ENCODE assay signal across 7 cellular contexts in genomic region chr6:93419304-93420162, GRCh38. TPM values are rescaled to one million over a fixed set of nuclear protein-coding genes. Genes with fewer than 3 reads are reported as not detected.
A peak's percentile ranks its signal among the peaks of the same experiment; 100 is the strongest.
DNase-seq lines count a peak whose midpoint lies in the region; ATAC-seq and TF ChIP-seq lines count a peak whose summit lies in the region.

Gene EPHA7, minus strand, starts transcription at chr6:93419559. Its CDS starts 218 bp downstream, at chr6:93419341.

- ATAC-seq in GM18505 (IDR thresholded peaks at IDR 0.05; ENCODE audit: unreplicated experiment) (peak; percentile 96), HG02642 (IDR thresholded peaks at IDR 0.05; ENCODE audit: poor library complexity, unreplicated experiment) (peak; percentile 96), T-helper 17 cell (peak; percentile 57)

- peaks cover 44% of the 10 kb centered on the region for H3K27me3 Mint-ChIP-seq in T-helper 17 cell

- peaks cover 14 to 18% of the 10 kb centered on the region in 2 donors for H3K4me1 ChIP-seq in duodenal mucosa (ENCODE audit: control insufficient read depth in 1 of 2, insufficient read depth in 2 of 2, low read length in 2 of 2)

- H3K4me3 Mint-ChIP-seq in T-helper 17 cell, result peak within 1 kb of the TSS; percentile 84

- H3K27ac ChIP-seq in duodenal mucosa (ENCODE audit: low read depth, low read length), result peak within 1 kb of the TSS; percentile 32
- H3K27ac ChIP-seq in layer of hippocampus (ENCODE audit: low read depth, low read length), result peak within 1 kb of the TSS; percentile 38

- H3K4me3 ChIP-seq in duodenal mucosa (ENCODE audit: low read depth in 1 of 2, low read length in 2 of 2), result peak within 1 kb of the TSS; percentile 70 to 76

- H3K36me3 Mint-ChIP-seq in T-helper 17 cell (ENCODE audit: low read depth), result peaks cover 3% of the 10 kb centered on the region

- no peak for TF ChIP-seq POLR2A in GM18505 (IDR thresholded peaks at IDR 0.05; ENCODE audit: borderline replicate concordance, extremely low read depth, insufficient read depth, insufficient read length)

- H3K36me3 ChIP-seq in duodenal mucosa (ENCODE audit: control insufficient read depth in 1 of 2, insufficient read depth in 2 of 2, low read length in 2 of 2), result no peaks in the 10 kb centered on the region

- no peaks in the 10 kb centered on the region for H3K9me3 ChIP-seq in T-helper 17 cell (ENCODE audit: control insufficient read depth, low read length, poor library complexity, severe bottlenecking)
- no peaks in the 10 kb centered on the region for H3K9me3 ChIP-seq in duodenal mucosa (ENCODE audit: control insufficient read depth in 1 of 2, low read length in 2 of 2)

- H3K4me1 Mint-ChIP-seq in T-helper 17 cell, result peaks cover 2% of the 10 kb centered on the region

- H3K27me3 ChIP-seq in duodenal mucosa (ENCODE audit: control insufficient read depth in 1 of 2, insufficient read depth in 2 of 2, low read length in 2 of 2) (peaks cover 33 to 55% of the 10 kb centered on the region in 2 donors), layer of hippocampus (ENCODE audit: control insufficient read depth, insufficient read depth, low read length) (no peaks in the 10 kb centered on the region)

- H3K9ac ChIP-seq in duodenal mucosa (ENCODE audit: low read depth in 1 of 2, low read length in 2 of 2), result no peak within 1 kb of the TSS

- no peak within 1 kb of the TSS for H3K27ac Mint-ChIP-seq in T-helper 17 cell

- DNase-seq in NCI-H1092 treated with DMSO at 0.1 percent for 48 hours (lab: John Stamatoyannopoulos, UW) (peak; percentile 95), T-helper 17 cell (no peak), smooth muscle cell of the brain vasculature (ENCODE audit: low read depth, low spot score) (peak; percentile 96)

RNA-seq across cellular contexts. Expression of gene EPHA7, which starts in this region (rescaled TPM):
- not detected for total RNA-seq in T-helper 17 cell

Comparison
In these comparisons a context has a peak if more than half of its experiments do, and no peak if none do; other contexts are left out.
1. Peak in ATAC-seq in T-helper 17 cell; RNA of the gene not detected or under 1 TPM.
2. DNase-seq: peak in NCI-H1092 treated with DMSO at 0.1 percent for 48 hours (single experiment) and smooth muscle cell of the brain vasculature (single experiment); none in T-helper 17 cell (0 of 3).
3. Peak in every context shown above with its lines, with median percentiles within 50 percentile points of each other: ATAC-seq.